Comparison of ENCODE assay signal across 18 cellular contexts in genomic region chr17:44118427-44119050, GRCh38. TPM values are rescaled to one million over a fixed set of nuclear protein-coding genes. Genes with fewer than 3 reads are reported as not detected.
A peak's percentile ranks its signal among the peaks of the same experiment; 100 is the strongest.
DNase-seq lines count a peak whose midpoint lies in the region; FAIRE-seq and TF ChIP-seq lines count a peak whose summit lies in the region.
"Had no signal": no experiment of that assay in that cellular context is flagged by ENCODE, and none has a peak within 500 bp of the region (broad histone marks: within the 10 kb centered on the region; RNA-seq: fewer than 3 reads in every experiment).

No MANE protein-coding gene starts in this region.

- H3K4me3 Mint-ChIP-seq in H9 = peak overlapping the region in 1 of 2 experiments; percentile 63; a peak in 3 of 5 replicates
- peak overlapping the region; percentile 61 for H3K4me3 Mint-ChIP-seq in neural progenitor cell

- H2BK15ac ChIP-seq in H9 (ENCODE audit: low read depth, low read length) = no peak overlapping the region; the same call in 1 of the 2 replicates
- peak overlapping the region; percentile 19; the same call in 1 of the 2 replicates for H2BK15ac ChIP-seq in H1 (ENCODE audit: low read length)

- peaks cover 6% of the 10 kb centered on the region for H3K23me2 ChIP-seq in H9 (ENCODE audit: insufficient read length, low read depth, low read length, poor library complexity, severe bottlenecking)
- H3K23me2 ChIP-seq in H1 (ENCODE audit: low read depth, low read length) = peaks cover 4% of the 10 kb centered on the region; the same call in 1 of the 2 replicates

- no peak for TF ChIP-seq POLR2A in H1 (IDR thresholded peaks at IDR 0.05; ENCODE audit: control extremely low read depth in 1 of 2, low read depth in 2 of 2, low read length in 2 of 2)

- H2BK12ac ChIP-seq in H9 (ENCODE audit: insufficient read length, low read depth, low read length) (no peak overlapping the region), H1 (ENCODE audit: low read depth, low read length) (peak overlapping the region; percentile 72; the same call in 1 of the 2 replicates)

- H3K18ac ChIP-seq in H9 (ENCODE audit: insufficient read length, low read depth, low read length) = no peak overlapping the region
- no peak overlapping the region for H3K18ac ChIP-seq in H1 (ENCODE audit: extremely low read depth, low read length)

- no peak; a peak in 1 of 4 replicates for TF ChIP-seq RAD21 in H1 (IDR thresholded peaks at IDR 0.05 in 1 of 2, conservative IDR thresholded peaks at IDR 0.05 in 1 of 2; ENCODE audit: low read depth in 2 of 2, low read length in 2 of 2)

- peaks cover 95% of the 10 kb centered on the region for H4K20me1 ChIP-seq in BLaER1
- H4K20me1 ChIP-seq in H9 (ENCODE audit: control insufficient read depth, insufficient read depth, insufficient read length) = no peaks in the 10 kb centered on the region
- H4K20me1 ChIP-seq in H1 (replicated peaks in 1 of 2; ENCODE audit: control insufficient read depth in 1 of 2, insufficient read depth in 2 of 2, low read length in 2 of 2) = peaks cover 3 to 11% of the 10 kb centered on the region in 2 experiments
- H4K20me1 ChIP-seq in neural progenitor cell (ENCODE audit: low read depth) = peaks cover 92% of the 10 kb centered on the region

- H2BK20ac ChIP-seq in H9 (ENCODE audit: low read depth, low read length, poor library complexity, severe bottlenecking) (no peak overlapping the region), H1 (ENCODE audit: low read length) (0 out of 2 replicates have a peak overlapping the region, but pooled peaks have one; percentile 32)

- H3K56ac ChIP-seq in H9 (ENCODE audit: insufficient read length, low read depth, low read length) = no peak overlapping the region
- no peak overlapping the region for H3K56ac ChIP-seq in H1 (replicated peaks; ENCODE audit: insufficient read length, low read depth, low read length)

- H2BK5ac ChIP-seq in H9 (ENCODE audit: insufficient read length, low read length) (no peak overlapping the region), H1 (ENCODE audit: low read depth, low read length) (peak overlapping the region; percentile 54; the same call in 1 of the 2 replicates)

- no peak overlapping the region for H3T11ph ChIP-seq in H9 (ENCODE audit: low read length)

- H3K9me3 ChIP-seq in BLaER1 (no peaks in the 10 kb centered on the region), H9 (ENCODE audit: control insufficient read depth, low read depth, low read length) (no peaks in the 10 kb centered on the region), H1 (ENCODE audit: insufficient read depth in 2 of 2, low read depth in 1 of 2, low read length in 1 of 2) (no peaks in the 10 kb centered on the region), neural progenitor cell (ENCODE audit: low read depth) (no peaks in the 10 kb centered on the region)
- H3K9me3 ChIP-seq: colonic mucosa had no signal

- H3K79me2 ChIP-seq in H9 (ENCODE audit: insufficient read depth, low read length) (peaks cover 2% of the 10 kb centered on the region; the same call in 1 of the 2 replicates), H1 (ENCODE audit: control insufficient read depth in 1 of 2, insufficient read depth in 2 of 2, low read length in 2 of 2) (peaks cover 0 to 80% of the 10 kb centered on the region in 2 experiments; a peak in 2 of 4 replicates), neural progenitor cell (ENCODE audit: low read depth) (peaks cover 42% of the 10 kb centered on the region)

- TF ChIP-seq CTCF in H9 (conservative IDR thresholded peaks at IDR 0.05) = no peak; the same call in 2 of the 3 replicates
- TF ChIP-seq CTCF in H1 (IDR thresholded peaks at IDR 0.05; ENCODE audit: control extremely low read depth in 1 of 3, insufficient read depth in 1 of 3, low read depth in 1 of 3, low read length in 3 of 3) = peak in 1 of 3 experiments; percentile 23; a peak in 1 of 4 replicates
- no peak for TF ChIP-seq CTCF in neural progenitor cell (IDR thresholded peaks at IDR 0.05)

- H3K23ac ChIP-seq in H9 (ENCODE audit: insufficient read length, low read depth, low read length) (no peak overlapping the region), H1 (ENCODE audit: insufficient read length) (no peak overlapping the region)

- H3K4me1 Mint-ChIP-seq in H9 = peaks cover 40 to 68% of the 10 kb centered on the region in 2 experiments
- peaks cover 40% of the 10 kb centered on the region for H3K4me1 Mint-ChIP-seq in neural progenitor cell

- H2BK120ac ChIP-seq in H9 (ENCODE audit: low read depth, low read length, poor library complexity, severe bottlenecking) (no peak overlapping the region), H1 (replicated peaks; ENCODE audit: low read depth, low read length) (no peak overlapping the region)

- WGBS in H9 (ENCODE audit: extremely low coverage, insufficient read length, low lambda C conversion rate) = no CpG with 5 or more reads among the region's 10 CpGs
- 80% methylated on average over 8 of the region's 10 CpGs; no CpG with 5 or more reads in 1 of the 2 experiments for WGBS in H1 (ENCODE audit: extremely low coverage in 1 of 2, insufficient coverage in 1 of 2, insufficient read length in 1 of 2, insufficient replicate concordance in 2 of 2, low coverage in 1 of 2, low lambda C conversion rate in 2 of 2, missing lambda C conversion rate in 1 of 2), 2 experiments

- H2AK5ac ChIP-seq in H9 (ENCODE audit: insufficient read length, low read length) = no peak overlapping the region
- H2AK5ac ChIP-seq in H1 (ENCODE audit: low read depth, low read length) = peak overlapping the region; percentile 80; the same call in 1 of the 2 replicates

- H4K91ac ChIP-seq in H9 (ENCODE audit: insufficient read length, low read depth, low read length) (no peak overlapping the region), H1 (replicated peaks; ENCODE audit: insufficient read length, low read length) (no peak overlapping the region)

- H3F3A ChIP-seq in neural progenitor cell (ENCODE audit: low read depth) = peaks cover 36% of the 10 kb centered on the region

- H3K4me2 ChIP-seq in BLaER1 (peak overlapping the region; percentile 33), H9 (ENCODE audit: insufficient read depth, insufficient read length, low read length) (no peak overlapping the region), H1 (ENCODE audit: insufficient read depth in 1 of 2, low read depth in 2 of 2, low read length in 2 of 2) (peak overlapping the region in 1 of 2 experiments; percentile 16; a peak in 2 of 4 replicates), neural progenitor cell (peak overlapping the region; percentile 16)

- H3K4me1 ChIP-seq in BLaER1 = peaks cover 93% of the 10 kb centered on the region
- peaks cover 6% of the 10 kb centered on the region; the same call in 1 of the 2 replicates for H3K4me1 ChIP-seq in H9 (ENCODE audit: insufficient read depth, low read length)
- H3K4me1 ChIP-seq in H1 (replicated peaks in 1 of 4; ENCODE audit: control insufficient read depth in 3 of 4, insufficient read depth in 4 of 4, low read length in 3 of 4) = peaks cover 17 to 31% (median 23%) of the 10 kb centered on the region in 4 experiments
- peaks cover 36% of the 10 kb centered on the region for H3K4me1 ChIP-seq in neural progenitor cell
- H3K4me1 ChIP-seq: colonic mucosa had no signal

- no peaks in the 10 kb centered on the region for H3K9me3 Mint-ChIP-seq in H9
- no peaks in the 10 kb centered on the region for H3K9me3 Mint-ChIP-seq in neural progenitor cell
- H3K9me3 Mint-ChIP-seq: naive B cell had no signal

- no peak overlapping the region for H3K4me3 ChIP-seq in BLaER1
- H3K4me3 ChIP-seq in H1 (ENCODE audit: extremely low read depth in 1 of 4, insufficient read depth in 2 of 4, low read depth in 3 of 4, low read length in 4 of 4) = no peak overlapping the region
- H3K4me3 ChIP-seq in neural progenitor cell = no peak overlapping the region
- H3K4me3 ChIP-seq: colonic mucosa, GM12878, SK-N-MC had no signal

- no peak for DNase-seq in H9
- DNase-seq in H1 (ENCODE audit: low read depth in 1 of 2, low spot score in 2 of 2) = no peak
- DNase-seq in neural progenitor cell (ENCODE audit: low spot score) = peak; percentile 65
- DNase-seq in iPS-NIHi11 (ENCODE audit: low spot score) = no peak
- no peak for DNase-seq in NCI-H2029 treated with DMSO at 0.1 percent for 48 hours (lab: John Stamatoyannopoulos, UW)
- DNase-seq in kidney tubule cell (ENCODE audit: low spot score) = no peak
- no peak for DNase-seq in SK-N-DZ (ENCODE audit: low spot score)
- DNase-seq: activated CD8-positive, alpha-beta memory T cell treated with anti-CD3 and anti-CD28 coated beads, Interleukin-2, amount 50 U/mL, for 48 hours; activated naive CD4-positive, alpha-beta T cell treated with Interleukin-2 at 50 U/mL for 16 hours; colonic mucosa; mammary epithelial cell; naive B cell; NCI-H2107; NCI-H69 had no signal

- H4K5ac ChIP-seq in H9 (ENCODE audit: insufficient read length, low read depth, low read length) (no peak overlapping the region), H1 (ENCODE audit: insufficient read length, low read depth, low read length) (no peak overlapping the region)

- H3K14ac ChIP-seq in H9 (ENCODE audit: insufficient read depth, low read length) (no peak overlapping the region; the same call in 1 of the 2 replicates), H1 (ENCODE audit: insufficient read length) (no peak overlapping the region)

- H3K36me3 ChIP-seq in BLaER1 (peaks cover 63% of the 10 kb centered on the region), H1 (ENCODE audit: control insufficient read depth in 2 of 4, insufficient read depth in 4 of 4, low read length in 3 of 4) (no peaks in the 10 kb centered on the region; a peak in 2 of 8 replicates), neural progenitor cell (no peaks in the 10 kb centered on the region)
- H3K36me3 ChIP-seq: colonic mucosa had no signal

- POLR2A ChIA-PET in H1 (lab: Charles Lee; ENCODE audit: partially characterized antibody) = interaction anchor here (1.2 to 2.5 kb wide), 2 partner anchors 31 to 47 kb away, joined by 3 to 6 read pairs; no protein-coding TSS in a partner anchor

- FAIRE-seq in H1 (lab: Jason Lieb, UNC) = no peak
- FAIRE-seq: G401.6, GM12878 had no signal

- peaks cover 2% of the 10 kb centered on the region; the same call in 1 of the 2 replicates for H3K27me3 Mint-ChIP-seq in H9 (ENCODE audit: low read depth)
- peaks cover 6% of the 10 kb centered on the region for H3K27me3 Mint-ChIP-seq in neural progenitor cell (ENCODE audit: insufficient read depth, low read depth)
- H3K27me3 Mint-ChIP-seq: naive B cell had no signal

- H3K79me1 ChIP-seq in H9 (ENCODE audit: insufficient read depth, low read depth, low read length, poor library complexity, severe bottlenecking) = no peaks in the 10 kb centered on the region
- H3K79me1 ChIP-seq in H1 (ENCODE audit: low read depth, low read length) = peaks cover 34% of the 10 kb centered on the region

- no peaks in the 10 kb centered on the region for H3K27me3 ChIP-seq in BLaER1
- no peaks in the 10 kb centered on the region for H3K27me3 ChIP-seq in H9 (ENCODE audit: insufficient read depth, low read length)
- H3K27me3 ChIP-seq in H1 (replicated peaks in 1 of 4; ENCODE audit: control insufficient read depth in 3 of 4, extremely low read depth in 1 of 4, insufficient read depth in 3 of 4, low read length in 3 of 4) = no peaks in the 10 kb centered on the region; a peak in 1 of 7 replicates
- H3K27me3 ChIP-seq in neural progenitor cell = peaks cover 4% of the 10 kb centered on the region
- H3K27me3 ChIP-seq: colonic mucosa had no signal

- H3K36me3 Mint-ChIP-seq in H9 (ENCODE audit: insufficient read depth in 1 of 3, low read depth in 3 of 3) (peaks cover 2 to 30% (median 6%) of the 10 kb centered on the region in 3 experiments; a peak in 4 of 7 replicates), neural progenitor cell (peaks cover 3% of the 10 kb centered on the region)
- H3K36me3 Mint-ChIP-seq: naive B cell had no signal

- CTCF ChIA-PET in H1 (lab: Charles Lee; ENCODE audit: partially characterized antibody) = interaction anchor here (0.8 to 20.6 kb wide), 7 partner anchors 15 to 239 kb away, joined by 3 to 638 read pairs (median 22); partner anchors contain the start of gene ASB16

- TF ChIP-seq EP300 in H1 (IDR thresholded peaks at IDR 0.05; ENCODE audit: borderline replicate concordance in 1 of 2, low read depth in 2 of 2, low read length in 2 of 2) = no peak

- H3K27ac Mint-ChIP-seq in H9 = peak overlapping the region; percentile 56 to 95 (median 60); a peak in 6 of 7 replicates
- H3K27ac Mint-ChIP-seq in neural progenitor cell = no peak overlapping the region

- H3K4ac ChIP-seq in H9 (ENCODE audit: low read depth, low read length) (no peak overlapping the region), H1 (replicated peaks; ENCODE audit: insufficient read length, low read depth, low read length) (peak overlapping the region; percentile 34)

- H2AFZ ChIP-seq in H9 (ENCODE audit: low read length) = no peak overlapping the region
- no peak overlapping the region for H2AFZ ChIP-seq in H1 (ENCODE audit: low read length)
- H2AFZ ChIP-seq in neural progenitor cell (replicated peaks) = no peak overlapping the region

- H3K27ac ChIP-seq in BLaER1 = 0 out of 2 replicates have a peak overlapping the region, but pooled peaks have one; percentile 28
- no peak overlapping the region for H3K27ac ChIP-seq in H9 (ENCODE audit: insufficient read length, low read depth, low read length)
- no peak overlapping the region for H3K27ac ChIP-seq in H1 (ENCODE audit: low read depth, low read length)
- no peak overlapping the region for H3K27ac ChIP-seq in neural progenitor cell
- H3K27ac ChIP-seq: colonic mucosa, SK-N-MC had no signal

- H3K9ac ChIP-seq in BLaER1 = 0 out of 2 replicates have a peak overlapping the region, but pooled peaks have one; percentile 40
- H3K9ac ChIP-seq in H9 (ENCODE audit: extremely low read depth, insufficient read length, low read length) = no peak overlapping the region
- 0 out of 7 replicates have a peak overlapping the region, but pooled peaks of 1 of the 4 experiments have one; percentile 16 for H3K9ac ChIP-seq in H1 (replicated peaks in 1 of 4; ENCODE audit: extremely low read depth in 1 of 4, low read depth in 3 of 4, low read length in 3 of 4)
- no peak overlapping the region for H3K9ac ChIP-seq in neural progenitor cell

- H4K8ac ChIP-seq in H9 (replicated peaks; ENCODE audit: insufficient read length, low read depth, low read length) (no peak overlapping the region), H1 (ENCODE audit: extremely low read depth, insufficient read depth, low read length) (peak overlapping the region; percentile 66; the same call in 1 of the 2 replicates)

RNA-seq across cellular contexts. Expression of gene HDAC5, which starts 4.9 kb away (rescaled TPM):
- total RNA-seq in H9 (2021) = 39.5 and 41.3 TPM in 2 replicates
- 48.5 and 54.0 TPM in 2 replicates for total RNA-seq in H1 (2021; fragmentation: NEBNext Ultra II Directional; extraction: Animal tissue kit (Norgen Biotek cat#: 25700))
- polyA plus RNA-seq in H1 (2011; rRNA removed) = 54.4 and 79.2 TPM in 2 replicates
- 78.3 TPM for polyA plus RNA-seq in H1 (2011; cell fraction: cytosol; rRNA removed)
- 103 TPM for polyA plus RNA-seq in H1 (2011; cell fraction: nucleus; rRNA removed)
- 31.8 to 62.6 TPM (median 53.9 TPM) in 4 replicates for polyA plus RNA-seq in H1 (2012, experiment 1 of 2)
- polyA plus RNA-seq in H1 (2012, experiment 2 of 2) = 44.0 TPM
- 23.8 TPM for polyA plus RNA-seq in H1 (2013, experiment 1 of 2)
- 23.7 TPM for polyA plus RNA-seq in H1 (2013, experiment 2 of 2)
- polyA minus RNA-seq in H1 (2011; rRNA and poly(A)+ RNA removed) = 77.4 and 115 TPM in 2 replicates
- polyA minus RNA-seq in H1 (2011; cell fraction: cytosol; rRNA and poly(A)+ RNA removed) = 41.8 TPM
- 57.9 TPM for polyA minus RNA-seq in H1 (2011; cell fraction: nucleus; rRNA and poly(A)+ RNA removed)
- total RNA-seq in neural progenitor cell (ENCODE audit: low replicate concordance) = 23.6 and 71.0 TPM in 2 replicates
- polyA plus RNA-seq in SK-N-DZ (2014; cell fraction: cytosol; rRNA removed) = 98.0 and 108 TPM in 2 replicates
- 85.1 and 97.0 TPM in 2 replicates for polyA plus RNA-seq in SK-N-DZ (2014; cell fraction: nucleus; rRNA removed)

RNA-seq across cellular contexts. Expression of gene HROB, which starts 23.2 kb away (rescaled TPM):
- total RNA-seq in H9 (2021) = 23.3 and 24.1 TPM in 2 replicates
- total RNA-seq in H1 (2021; fragmentation: NEBNext Ultra II Directional; extraction: Animal tissue kit (Norgen Biotek cat#: 25700)) = 18.8 and 19.4 TPM in 2 replicates
- polyA plus RNA-seq in H1 (2011; rRNA removed) = 21.6 and 24.1 TPM in 2 replicates
- polyA plus RNA-seq in H1 (2011; cell fraction: cytosol; rRNA removed) = 17.5 TPM
- 32.1 TPM for polyA plus RNA-seq in H1 (2011; cell fraction: nucleus; rRNA removed)
- polyA plus RNA-seq in H1 (2012, experiment 1 of 2) = 16.3 to 20.8 TPM (median 17.6 TPM) in 4 replicates
- 16.8 TPM for polyA plus RNA-seq in H1 (2012, experiment 2 of 2)
- 10.8 TPM for polyA plus RNA-seq in H1 (2013, experiment 1 of 2)
- 10.3 TPM for polyA plus RNA-seq in H1 (2013, experiment 2 of 2)
- 35.7 and 36.8 TPM in 2 replicates for polyA minus RNA-seq in H1 (2011; rRNA and poly(A)+ RNA removed)
- polyA minus RNA-seq in H1 (2011; cell fraction: cytosol; rRNA and poly(A)+ RNA removed) = 17.8 TPM
- 18.6 TPM for polyA minus RNA-seq in H1 (2011; cell fraction: nucleus; rRNA and poly(A)+ RNA removed)
- 6.5 and 11.0 TPM in 2 replicates for total RNA-seq in neural progenitor cell (ENCODE audit: low replicate concordance)
- polyA plus RNA-seq in SK-N-DZ (2014; cell fraction: cytosol; rRNA removed) = 13.8 and 14.9 TPM in 2 replicates
- polyA plus RNA-seq in SK-N-DZ (2014; cell fraction: nucleus; rRNA removed) = 11.7 and 14.3 TPM in 2 replicates

RNA-seq across cellular contexts. Expression of gene G6PC3, which starts 48.0 kb away (rescaled TPM):
- total RNA-seq in H9 (2021) (105 and 109 TPM in 2 replicates), neural progenitor cell (ENCODE audit: low replicate concordance) (16.6 and 55.1 TPM in 2 replicates)
- 104 and 114 TPM in 2 replicates for total RNA-seq in H1 (2021; fragmentation: NEBNext Ultra II Directional; extraction: Animal tissue kit (Norgen Biotek cat#: 25700))
- 343 and 436 TPM in 2 replicates for polyA plus RNA-seq in H1 (2011; rRNA removed)
- polyA plus RNA-seq in H1 (2011; cell fraction: cytosol; rRNA removed) = 191 TPM
- 198 TPM for polyA plus RNA-seq in H1 (2011; cell fraction: nucleus; rRNA removed)
- polyA plus RNA-seq in H1 (2012, experiment 1 of 2) = 143 to 233 TPM (median 204 TPM) in 4 replicates
- polyA plus RNA-seq in H1 (2012, experiment 2 of 2) = 249 TPM
- 394 TPM for polyA plus RNA-seq in H1 (2013, experiment 1 of 2)
- 451 TPM for polyA plus RNA-seq in H1 (2013, experiment 2 of 2)
- polyA minus RNA-seq in H1 (2011; rRNA and poly(A)+ RNA removed) = 132 and 168 TPM in 2 replicates
- polyA minus RNA-seq in H1 (2011; cell fraction: cytosol; rRNA and poly(A)+ RNA removed) = 151 TPM
- 96.9 TPM for polyA minus RNA-seq in H1 (2011; cell fraction: nucleus; rRNA and poly(A)+ RNA removed)
- 60.7 and 63.3 TPM in 2 replicates for polyA plus RNA-seq in SK-N-DZ (2014; cell fraction: cytosol; rRNA removed)
- 29.9 and 36.7 TPM in 2 replicates for polyA plus RNA-seq in SK-N-DZ (2014; cell fraction: nucleus; rRNA removed)

RNA-seq across cellular contexts. Expression of gene ASB16, which starts 52.0 kb away (rescaled TPM):
- total RNA-seq in H9 (2021) (0.31 and 0.90 TPM in 2 replicates), neural progenitor cell (ENCODE audit: low replicate concordance) (not detected in 2 replicates)
- total RNA-seq in H1 (2021; fragmentation: NEBNext Ultra II Directional; extraction: Animal tissue kit (Norgen Biotek cat#: 25700)) = 0.19 TPM in 1 of 2 replicates, not detected in the other
- 0.05 and 0.09 TPM in 2 replicates for polyA plus RNA-seq in H1 (2011; rRNA removed)
- 0.05 TPM for polyA plus RNA-seq in H1 (2011; cell fraction: cytosol; rRNA removed)
- polyA plus RNA-seq in H1 (2011; cell fraction: nucleus; rRNA removed) = 0.17 TPM
- polyA plus RNA-seq in H1 (2012, experiment 1 of 2) = 1.7 to 2.5 TPM (median 2.3 TPM) in 4 replicates
- polyA plus RNA-seq in H1 (2012, experiment 2 of 2) = 0.79 TPM
- 0.06 TPM for polyA plus RNA-seq in H1 (2013, experiment 1 of 2)
- polyA plus RNA-seq in H1 (2013, experiment 2 of 2) = 0.04 TPM
- polyA minus RNA-seq in H1 (2011; rRNA and poly(A)+ RNA removed) = 0.10 TPM in 1 of 2 replicates, not detected in the other
- not detected for polyA minus RNA-seq in H1 (2011; cell fraction: cytosol; rRNA and poly(A)+ RNA removed)
- polyA minus RNA-seq in H1 (2011; cell fraction: nucleus; rRNA and poly(A)+ RNA removed) = not detected
- 0.57 TPM in 1 of 2 replicates, not detected in the other for polyA plus RNA-seq in SK-N-DZ (2014; cell fraction: cytosol; rRNA removed)
- 0.16 and 0.39 TPM in 2 replicates for polyA plus RNA-seq in SK-N-DZ (2014; cell fraction: nucleus; rRNA removed)
- total RNA-seq: mammary epithelial cell had no signal
- polyA plus RNA-seq: mammary epithelial cell had no signal

RNA-seq across cellular contexts. Expression of gene LSM12, which starts 52.1 kb away (rescaled TPM):
- 128 TPM in 2 replicates for total RNA-seq in H9 (2021)
- 118 and 142 TPM in 2 replicates for total RNA-seq in H1 (2021; fragmentation: NEBNext Ultra II Directional; extraction: Animal tissue kit (Norgen Biotek cat#: 25700))
- 51.6 and 69.8 TPM in 2 replicates for polyA plus RNA-seq in H1 (2011; rRNA removed)
- polyA plus RNA-seq in H1 (2011; cell fraction: cytosol; rRNA removed) = 57.3 TPM
- 31.1 TPM for polyA plus RNA-seq in H1 (2011; cell fraction: nucleus; rRNA removed)
- 59.4 to 75.6 TPM (median 69.7 TPM) in 4 replicates for polyA plus RNA-seq in H1 (2012, experiment 1 of 2)
- 76.0 TPM for polyA plus RNA-seq in H1 (2012, experiment 2 of 2)
- polyA plus RNA-seq in H1 (2013, experiment 1 of 2) = 126 TPM
- polyA plus RNA-seq in H1 (2013, experiment 2 of 2) = 129 TPM
- 83.5 and 95.8 TPM in 2 replicates for polyA minus RNA-seq in H1 (2011; rRNA and poly(A)+ RNA removed)
- 54.6 TPM for polyA minus RNA-seq in H1 (2011; cell fraction: cytosol; rRNA and poly(A)+ RNA removed)
- polyA minus RNA-seq in H1 (2011; cell fraction: nucleus; rRNA and poly(A)+ RNA removed) = 32.1 TPM
- total RNA-seq in neural progenitor cell (ENCODE audit: low replicate concordance) = 69.6 and 76.7 TPM in 2 replicates
- polyA plus RNA-seq in SK-N-DZ (2014; cell fraction: cytosol; rRNA removed) = 40.5 and 43.3 TPM in 2 replicates
- 18.4 and 18.9 TPM in 2 replicates for polyA plus RNA-seq in SK-N-DZ (2014; cell fraction: nucleus; rRNA removed)
